ENCODE assay signal across 13 cellular contexts in genomic region chr5:150044334-150044681, GRCh38. TPM values are rescaled to one million over a fixed set of nuclear protein-coding genes. Genes with fewer than 3 reads are reported as not detected.
DNase-seq lines count a peak whose midpoint lies in the region; ATAC-seq, FAIRE-seq and TF ChIP-seq lines count a peak whose summit lies in the region.
"Had no signal": no experiment of that assay in that cellular context is flagged by ENCODE, and none has a peak within 500 bp of the region (broad histone marks: within the 10 kb centered on the region; RNA-seq: fewer than 3 reads in every experiment).

No MANE protein-coding gene starts in this region.

- no peak for FAIRE-seq in H54 (lab: Jason Lieb, UNC)

- H3K4me3 Mint-ChIP-seq in activated CD4-positive, alpha-beta memory T cell treated with anti-CD3 and anti-CD28 coated beads, Interleukin-2, amount 10 ng/mL, durations not matched to agents 7 days and 5 days: no peak overlapping the region
- H3K4me3 Mint-ChIP-seq in activated CD4-positive, alpha-beta memory T cell treated with anti-CD3 and anti-CD28 coated beads for 36 hours: no peak overlapping the region
- no peak overlapping the region for H3K4me3 Mint-ChIP-seq in activated T-helper 1 cell treated with anti-CD3 and anti-CD28 coated beads, Interleukin-12 subunit alpha, Interleukin-12 subunit beta, Interleukin-2, Interleukin-4 antibody, amounts not matched to agents 30 ng/mL and 10 ng/mL and 1 ng/mL, durations not matched to agents 14 hours and 24 hours and 36 hours
- H3K4me3 Mint-ChIP-seq in osteocyte (ENCODE audit: unreplicated experiment): peak overlapping the region; percentile 26

- H3K9me3 Mint-ChIP-seq in activated CD4-positive, alpha-beta memory T cell treated with anti-CD3 and anti-CD28 coated beads, Interleukin-2, amount 10 ng/mL, durations not matched to agents 7 days and 5 days: no peaks in the 10 kb centered on the region
- no peaks in the 10 kb centered on the region for H3K9me3 Mint-ChIP-seq in activated CD4-positive, alpha-beta memory T cell treated with anti-CD3 and anti-CD28 coated beads for 36 hours
- H3K9me3 Mint-ChIP-seq in activated T-helper 1 cell treated with anti-CD3 and anti-CD28 coated beads, Interleukin-12 subunit alpha, Interleukin-12 subunit beta, Interleukin-2, Interleukin-4 antibody, amounts not matched to agents 30 ng/mL and 10 ng/mL and 1 ng/mL, durations not matched to agents 14 hours and 24 hours and 36 hours: no peaks in the 10 kb centered on the region
- no peaks in the 10 kb centered on the region for H3K9me3 Mint-ChIP-seq in osteocyte (ENCODE audit: unreplicated experiment)

- H3K4me3 ChIP-seq in fibroblast of pulmonary artery (replicated peaks; ENCODE audit: low read depth, low read length): no peak overlapping the region

- no peak for TF ChIP-seq POLR2A in H54 (IDR thresholded peaks at IDR 0.05; ENCODE audit: low read depth, low read length)

- H3K36me3 Mint-ChIP-seq in activated CD4-positive, alpha-beta memory T cell treated with anti-CD3 and anti-CD28 coated beads, Interleukin-2, amount 10 ng/mL, durations not matched to agents 7 days and 5 days (ENCODE audit: low read depth): peaks cover 78% of the 10 kb centered on the region
- peaks cover 51% of the 10 kb centered on the region for H3K36me3 Mint-ChIP-seq in activated CD4-positive, alpha-beta memory T cell treated with anti-CD3 and anti-CD28 coated beads for 36 hours
- peaks cover 62% of the 10 kb centered on the region for H3K36me3 Mint-ChIP-seq in activated T-helper 1 cell treated with anti-CD3 and anti-CD28 coated beads, Interleukin-12 subunit alpha, Interleukin-12 subunit beta, Interleukin-2, Interleukin-4 antibody, amounts not matched to agents 30 ng/mL and 10 ng/mL and 1 ng/mL, durations not matched to agents 14 hours and 24 hours and 36 hours (ENCODE audit: low read depth)
- H3K36me3 Mint-ChIP-seq in osteocyte (ENCODE audit: unreplicated experiment): peaks cover 65% of the 10 kb centered on the region

- no peak for ATAC-seq in GM18909 (IDR thresholded peaks at IDR 0.05; ENCODE audit: poor library complexity, unreplicated experiment)

- CTCF ChIA-PET in activated CD4-positive, alpha-beta memory T cell treated with anti-CD3 and anti-CD28 coated beads, Interleukin-2, amount 10 ng/mL, durations not matched to agents 7 days and 5 days (lab: Charles Lee): interaction anchor here (1.8 kb wide), 1 partner anchor 10 kb away, joined by 4 read pairs; no protein-coding TSS in a partner anchor
- CTCF ChIA-PET in activated CD4-positive, alpha-beta memory T cell treated with anti-CD3 and anti-CD28 coated beads for 36 hours (lab: Charles Lee): interaction anchor here (1.0 to 1.7 kb wide), 2 partner anchors 36 to 79 kb away, joined by 3 to 6 read pairs; no protein-coding TSS in a partner anchor

- H3K27me3 Mint-ChIP-seq in activated CD4-positive, alpha-beta memory T cell treated with anti-CD3 and anti-CD28 coated beads, Interleukin-2, amount 10 ng/mL, durations not matched to agents 7 days and 5 days: no peaks in the 10 kb centered on the region
- no peaks in the 10 kb centered on the region for H3K27me3 Mint-ChIP-seq in activated CD4-positive, alpha-beta memory T cell treated with anti-CD3 and anti-CD28 coated beads for 36 hours
- no peaks in the 10 kb centered on the region for H3K27me3 Mint-ChIP-seq in activated T-helper 1 cell treated with anti-CD3 and anti-CD28 coated beads, Interleukin-12 subunit alpha, Interleukin-12 subunit beta, Interleukin-2, Interleukin-4 antibody, amounts not matched to agents 30 ng/mL and 10 ng/mL and 1 ng/mL, durations not matched to agents 14 hours and 24 hours and 36 hours (ENCODE audit: insufficient read depth)
- H3K27me3 Mint-ChIP-seq in osteocyte (ENCODE audit: unreplicated experiment): no peaks in the 10 kb centered on the region

- H3K4me1 Mint-ChIP-seq in activated CD4-positive, alpha-beta memory T cell treated with anti-CD3 and anti-CD28 coated beads, Interleukin-2, amount 10 ng/mL, durations not matched to agents 7 days and 5 days: peaks cover 39% of the 10 kb centered on the region
- peaks cover 6% of the 10 kb centered on the region for H3K4me1 Mint-ChIP-seq in activated CD4-positive, alpha-beta memory T cell treated with anti-CD3 and anti-CD28 coated beads for 36 hours (ENCODE audit: low read depth)
- peaks cover 21% of the 10 kb centered on the region for H3K4me1 Mint-ChIP-seq in activated T-helper 1 cell treated with anti-CD3 and anti-CD28 coated beads, Interleukin-12 subunit alpha, Interleukin-12 subunit beta, Interleukin-2, Interleukin-4 antibody, amounts not matched to agents 30 ng/mL and 10 ng/mL and 1 ng/mL, durations not matched to agents 14 hours and 24 hours and 36 hours (ENCODE audit: low read depth)
- H3K4me1 Mint-ChIP-seq in osteocyte (ENCODE audit: unreplicated experiment): peaks cover 34% of the 10 kb centered on the region

- intact Hi-C loops in activated CD4-positive, alpha-beta memory T cell treated with anti-CD3 and anti-CD28 coated beads for 36 hours (cut with micrococcal nuclease): loop anchor here (1.0 kb wide), 1 partner anchor 17 kb away; no protein-coding TSS in a partner anchor
- intact Hi-C loops in activated T-helper 1 cell treated with anti-CD3 and anti-CD28 coated beads, Interleukin-12 subunit alpha, Interleukin-12 subunit beta, Interleukin-2, Interleukin-4 antibody, amounts not matched to agents 30 ng/mL and 10 ng/mL and 1 ng/mL, durations not matched to agents 14 hours and 24 hours and 36 hours (cut with micrococcal nuclease): no loop called here

- H3K27ac Mint-ChIP-seq in activated CD4-positive, alpha-beta memory T cell treated with anti-CD3 and anti-CD28 coated beads, Interleukin-2, amount 10 ng/mL, durations not matched to agents 7 days and 5 days: peak overlapping the region; percentile 75
- no peak overlapping the region for H3K27ac Mint-ChIP-seq in activated CD4-positive, alpha-beta memory T cell treated with anti-CD3 and anti-CD28 coated beads for 36 hours
- peak overlapping the region; percentile 80 for H3K27ac Mint-ChIP-seq in activated T-helper 1 cell treated with anti-CD3 and anti-CD28 coated beads, Interleukin-12 subunit alpha, Interleukin-12 subunit beta, Interleukin-2, Interleukin-4 antibody, amounts not matched to agents 30 ng/mL and 10 ng/mL and 1 ng/mL, durations not matched to agents 14 hours and 24 hours and 36 hours
- peak overlapping the region; percentile 89 for H3K27ac Mint-ChIP-seq in osteocyte (ENCODE audit: unreplicated experiment)

- TF ChIP-seq CTCF in fibroblast of pulmonary artery (IDR thresholded peaks at IDR 0.05; ENCODE audit: low read length, missing control alignments) (no peak), osteocyte (IDR thresholded peaks at IDR 0.05) (no peak)

- POLR2A ChIA-PET in activated CD4-positive, alpha-beta memory T cell treated with anti-CD3 and anti-CD28 coated beads, Interleukin-2, amount 10 ng/mL, durations not matched to agents 7 days and 5 days (lab: Charles Lee): no interaction called here
- POLR2A ChIA-PET in activated CD4-positive, alpha-beta memory T cell treated with anti-CD3 and anti-CD28 coated beads for 36 hours (lab: Charles Lee): no interaction called here

- no peak for DNase-seq in activated CD4-positive, alpha-beta memory T cell treated with anti-CD3 and anti-CD28 coated beads, Interleukin-2, amount 10 ng/mL, durations not matched to agents 7 days and 5 days
- no peak for DNase-seq in activated CD4-positive, alpha-beta memory T cell treated with anti-CD3 and anti-CD28 coated beads for 36 hours
- no peak for DNase-seq in activated T-helper 1 cell treated with anti-CD3 and anti-CD28 coated beads, Interleukin-12 subunit alpha, Interleukin-12 subunit beta, Interleukin-2, Interleukin-4 antibody, amounts not matched to agents 30 ng/mL and 10 ng/mL and 1 ng/mL, durations not matched to agents 14 hours and 24 hours and 36 hours (ENCODE audit: low spot score)
- DNase-seq in fibroblast of pulmonary artery (ENCODE audit: low read depth) (peak; percentile 77), osteocyte (ENCODE audit: extremely low spot score, unreplicated experiment) (no peak), GDM1 (lab: John Stamatoyannopoulos, UW) (no peak), H54 (ENCODE audit: insufficient read length, low spot score) (no peak)
- DNase-seq: 8988T; cerebellar nuclear complex; DMS79 treated with DMSO at 0.1 percent for 48 hours; NCI-H526 treated with DMSO at 0.1 percent for 48 hours; stimulated activated CD4-positive, alpha-beta T cell treated with anti-CD3 and anti-CD28 coated beads, Interleukin-4, amount 100 ng/mL, for 24 hours had no signal

RNA-seq across cellular contexts. Expression of gene CSF1R, which starts 42.0 kb away (rescaled TPM):
- under 1 TPM in 1 of 2 experiments, not detected in 1; 0.25 TPM for total RNA-seq in activated CD4-positive, alpha-beta memory T cell treated with anti-CD3 and anti-CD28 coated beads, Interleukin-2, amount 10 ng/mL, durations not matched to agents 7 days and 5 days
- total RNA-seq in activated CD4-positive, alpha-beta memory T cell treated with anti-CD3 and anti-CD28 coated beads for 36 hours: under 1 TPM; 0.41 to 0.78 TPM
- total RNA-seq in activated T-helper 1 cell treated with anti-CD3 and anti-CD28 coated beads, Interleukin-12 subunit alpha, Interleukin-12 subunit beta, Interleukin-2, Interleukin-4 antibody, amounts not matched to agents 30 ng/mL and 10 ng/mL and 1 ng/mL, durations not matched to agents 14 hours and 24 hours and 36 hours: 0.10 TPM in 1 of 2 replicates, not detected in the other
- total RNA-seq in osteocyte: 1.1 and 1.2 TPM in 2 replicates

RNA-seq across cellular contexts. Expression of gene HMGXB3, which starts 43.8 kb away (rescaled TPM):
- 10 to 100 TPM; 41.6 to 44.1 TPM for total RNA-seq in activated CD4-positive, alpha-beta memory T cell treated with anti-CD3 and anti-CD28 coated beads, Interleukin-2, amount 10 ng/mL, durations not matched to agents 7 days and 5 days
- 10 to 100 TPM; 29.4 to 31.3 TPM for total RNA-seq in activated CD4-positive, alpha-beta memory T cell treated with anti-CD3 and anti-CD28 coated beads for 36 hours
- total RNA-seq in activated T-helper 1 cell treated with anti-CD3 and anti-CD28 coated beads, Interleukin-12 subunit alpha, Interleukin-12 subunit beta, Interleukin-2, Interleukin-4 antibody, amounts not matched to agents 30 ng/mL and 10 ng/mL and 1 ng/mL, durations not matched to agents 14 hours and 24 hours and 36 hours: 49.1 and 49.9 TPM in 2 replicates
- total RNA-seq in osteocyte: 54.6 and 58.6 TPM in 2 replicates

RNA-seq across cellular contexts. Expression of gene TIGD6, which starts 43.9 kb away (rescaled TPM):
- total RNA-seq in activated CD4-positive, alpha-beta memory T cell treated with anti-CD3 and anti-CD28 coated beads, Interleukin-2, amount 10 ng/mL, durations not matched to agents 7 days and 5 days: 1 to 10 TPM; 2.0 to 2.3 TPM
- total RNA-seq in activated CD4-positive, alpha-beta memory T cell treated with anti-CD3 and anti-CD28 coated beads for 36 hours: 1 to 10 TPM; 2.5 to 2.6 TPM
- 2.4 TPM in 2 replicates for total RNA-seq in activated T-helper 1 cell treated with anti-CD3 and anti-CD28 coated beads, Interleukin-12 subunit alpha, Interleukin-12 subunit beta, Interleukin-2, Interleukin-4 antibody, amounts not matched to agents 30 ng/mL and 10 ng/mL and 1 ng/mL, durations not matched to agents 14 hours and 24 hours and 36 hours
- total RNA-seq in osteocyte: 5.6 and 5.9 TPM in 2 replicates
